8 cellular contexts compared by ENCODE assay signal in genomic region chr9:71911061-71911907, GRCh38. TPM values are rescaled to one million over a fixed set of nuclear protein-coding genes. Genes with fewer than 3 reads are reported as not detected.
A peak's percentile ranks its signal among the peaks of the same experiment; 100 is the strongest.
DNase-seq lines count a peak whose midpoint lies in the region; ATAC-seq, FAIRE-seq and TF ChIP-seq lines count a peak whose summit lies in the region.

ABHD17B (minus strand) TSS chr9:71911193; CDS start chr9:71875080, 36,113 bp downstream.
A gene with protein sequence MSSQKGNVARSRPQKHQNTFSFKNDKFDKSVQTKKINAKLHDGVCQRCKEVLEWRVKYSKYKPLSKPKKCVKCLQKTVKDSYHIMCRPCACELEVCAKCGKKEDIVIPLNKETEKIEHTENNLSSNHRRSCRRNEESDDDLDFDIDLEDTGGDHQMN (plus strand): TSS chr9:71911639. CDS start chr9:71911735, 96 bp downstream.

- WGBS in small intestine, 3 donors, result 0 to 1% (median 0%) methylated on average over 45 of the region's 45 CpGs

- peak within 1 kb of the TSS; percentile 89 for H3K4me3 ChIP-seq in AG04449 (ENCODE audit: low read depth, low read length)
- peak within 1 kb of the TSS; percentile 72 to 79 for H3K4me3 ChIP-seq in cardiac fibroblast (replicated peaks in 1 of 2; ENCODE audit: low read depth in 2 of 2, low read length in 2 of 2)
- peak within 1 kb of the TSS; percentile 89 to 93 for H3K4me3 ChIP-seq in small intestine (ENCODE audit: low read depth in 1 of 2, low read length in 2 of 2)

- H3K9me3 ChIP-seq in small intestine (ENCODE audit: control insufficient read depth, low read depth), result no peaks in the 10 kb centered on the region

- H3K27me3 Mint-ChIP-seq in WTC11 (ENCODE audit: low read depth), result no peaks in the 10 kb centered on the region

- no peaks in the 10 kb centered on the region for H3K9me3 Mint-ChIP-seq in WTC11

- peaks cover 58% of the 10 kb centered on the region for H3K4me1 Mint-ChIP-seq in WTC11

- POLR2A ChIA-PET in AG04449 (lab: Yijun Ruan, JAX), result interaction anchor here (0.6 to 1.8 kb wide), 15 partner anchors 9 to 113 kb away, joined by 3 to 15 read pairs (median 5); no protein-coding TSS in a partner anchor
- POLR2A ChIA-PET in WTC11 (lab: Charles Lee), result interaction anchor here (0.6 to 1.5 kb wide), 24 partner anchors 10 to 454 kb away, joined by 3 to 18 read pairs (median 3); partner anchors contain the start of gene ZFAND5

- peaks cover 3 to 6% of the 10 kb centered on the region in 2 donors for H3K4me1 ChIP-seq in small intestine (ENCODE audit: control insufficient read depth in 2 of 2, insufficient read depth in 1 of 2, low read depth in 1 of 2, low read length in 1 of 2)

- TF ChIP-seq CTCF in AG04449 (IDR thresholded peaks at IDR 0.05; ENCODE audit: insufficient read depth, low read length, missing control alignments), result no peak
- no peak for TF ChIP-seq CTCF in WTC11 (IDR thresholded peaks at IDR 0.05)
- no peak for TF ChIP-seq CTCF in cardiac fibroblast (IDR thresholded peaks at IDR 0.05; ENCODE audit: low read depth, low read length)

- H3K4me3 Mint-ChIP-seq in WTC11, result peak within 1 kb of the TSS; percentile 100

- H3K27me3 ChIP-seq in small intestine (ENCODE audit: control insufficient read depth in 2 of 2, insufficient read depth in 2 of 2, low read length in 2 of 2), result no peaks in the 10 kb centered on the region

- H3K27ac Mint-ChIP-seq in WTC11, result peak within 1 kb of the TSS; percentile 100

- no peaks in the 10 kb centered on the region for H3K36me3 ChIP-seq in small intestine (ENCODE audit: control insufficient read depth in 2 of 2, insufficient read depth in 2 of 2, low read length in 2 of 2)

- CTCF ChIA-PET in AG04449 (lab: Yijun Ruan, JAX), result interaction anchor here (1.1 to 1.5 kb wide), 5 partner anchors 15 to 113 kb away, joined by 3 to 5 read pairs (median 3); no protein-coding TSS in a partner anchor
- CTCF ChIA-PET in WTC11 (lab: Charles Lee), result interaction anchor here (0.6 to 2.1 kb wide), 10 partner anchors 10 to 424 kb away, joined by 3 to 12 read pairs (median 4); no protein-coding TSS in a partner anchor

- DNase-seq in AG04449 (ENCODE audit: low read depth, low spot score) (peak; percentile 97), NCI-H2227 treated with DMSO at 0.1 percent for 48 hours (lab: John Stamatoyannopoulos, UW) (peak; percentile 97), WTC11 (ENCODE audit: low spot score) (peak; percentile 100), cardiac fibroblast (ENCODE audit: low read depth in 2 of 2) (peak; percentile 99), iPS-NIHi11 (ENCODE audit: low spot score) (peak; percentile 96), small intestine (peak; percentile 100)

- ATAC-seq in GM18907 (IDR thresholded peaks at IDR 0.05; ENCODE audit: unreplicated experiment), result peak; percentile 95
- peak; percentile 94 for ATAC-seq in HG03159 (IDR thresholded peaks at IDR 0.05; ENCODE audit: unreplicated experiment)
- ATAC-seq in WTC11, result peak; percentile 95

- peak within 1 kb of the TSS; percentile 79 to 99 for H3K27ac ChIP-seq in small intestine (ENCODE audit: low read depth in 1 of 2, low read length in 1 of 2)

- peak; percentile 97 for FAIRE-seq in small intestine (lab: Jason Lieb, UNC)

- H3K36me3 Mint-ChIP-seq in WTC11, result peaks cover 5% of the 10 kb centered on the region

TF ChIP-seq in WTC11, 78 proteins besides CTCF, POLR2A, EP300 and RAD21 (continues in another document):
- peak; percentile 65; the same call in 1 of the 2 replicates for TF ChIP-seq FOXP1 (CRISPR knock-in tag; IDR thresholded peaks at IDR 0.05; ENCODE audit: borderline replicate concordance)
- TF ChIP-seq TCF7 (CRISPR knock-in tag; IDR thresholded peaks at IDR 0.05; ENCODE audit: low read depth), result no peak
- TF ChIP-seq NR2C2 (CRISPR knock-in tag; IDR thresholded peaks at IDR 0.05), result peak; percentile 89
- no peak for TF ChIP-seq KAT7 (CRISPR knock-in tag; IDR thresholded peaks at IDR 0.05; ENCODE audit: borderline replicate concordance)
- peak; percentile 51; the same call in 1 of the 2 replicates for TF ChIP-seq ZNF219 (CRISPR knock-in tag; IDR thresholded peaks at IDR 0.05; ENCODE audit: borderline replicate concordance)
- no peak for TF ChIP-seq IRF1 (CRISPR knock-in tag; IDR thresholded peaks at IDR 0.05)
- TF ChIP-seq ZNF396 (CRISPR knock-in tag; IDR thresholded peaks at IDR 0.05; ENCODE audit: borderline replicate concordance), result no peak
- peak; percentile 76 for TF ChIP-seq SP1 (CRISPR knock-in tag; conservative IDR thresholded peaks at IDR 0.05)
- TF ChIP-seq ZNF138 (CRISPR knock-in tag; conservative IDR thresholded peaks at IDR 0.05), result no peak
- TF ChIP-seq CREM (CRISPR knock-in tag; IDR thresholded peaks at IDR 0.05), result peak; percentile 71; the same call in 1 of the 2 replicates
- TF ChIP-seq, protein P1, sequence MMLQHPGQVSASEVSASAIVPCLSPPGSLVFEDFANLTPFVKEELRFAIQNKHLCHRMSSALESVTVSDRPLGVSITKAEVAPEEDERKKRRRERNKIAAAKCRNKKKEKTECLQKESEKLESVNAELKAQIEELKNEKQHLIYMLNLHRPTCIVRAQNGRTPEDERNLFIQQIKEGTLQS (CRISPR knock-in tag; conservative IDR thresholded peaks at IDR 0.05), result no peak
- no peak for TF ChIP-seq NR3C1 (CRISPR knock-in tag; conservative IDR thresholded peaks at IDR 0.05; ENCODE audit: low read depth)
- no peak for TF ChIP-seq ZNF121 (CRISPR knock-in tag; IDR thresholded peaks at IDR 0.05)
- TF ChIP-seq, protein P2, sequence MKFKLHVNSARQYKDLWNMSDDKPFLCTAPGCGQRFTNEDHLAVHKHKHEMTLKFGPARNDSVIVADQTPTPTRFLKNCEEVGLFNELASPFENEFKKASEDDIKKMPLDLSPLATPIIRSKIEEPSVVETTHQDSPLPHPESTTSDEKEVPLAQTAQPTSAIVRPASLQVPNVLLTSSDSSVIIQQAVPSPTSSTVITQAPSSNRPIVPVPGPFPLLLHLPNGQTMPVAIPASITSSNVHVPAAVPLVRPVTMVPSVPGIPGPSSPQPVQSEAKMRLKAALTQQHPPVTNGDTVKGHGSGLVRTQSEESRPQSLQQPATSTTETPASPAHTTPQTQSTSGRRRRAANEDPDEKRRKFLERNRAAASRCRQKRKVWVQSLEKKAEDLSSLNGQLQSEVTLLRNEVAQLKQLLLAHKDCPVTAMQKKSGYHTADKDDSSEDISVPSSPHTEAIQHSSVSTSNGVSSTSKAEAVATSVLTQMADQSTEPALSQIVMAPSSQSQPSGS (CRISPR knock-in tag; IDR thresholded peaks at IDR 0.05; ENCODE audit: borderline replicate concordance, low read depth), result no peak
- no peak for TF ChIP-seq GTF2I (CRISPR knock-in tag; conservative IDR thresholded peaks at IDR 0.05)
- TF ChIP-seq SMAD4 (CRISPR knock-in tag; IDR thresholded peaks at IDR 0.05), result no peak
- TF ChIP-seq MYBL2 (CRISPR knock-in tag; IDR thresholded peaks at IDR 0.05), result no peak
- TF ChIP-seq, protein P3, sequence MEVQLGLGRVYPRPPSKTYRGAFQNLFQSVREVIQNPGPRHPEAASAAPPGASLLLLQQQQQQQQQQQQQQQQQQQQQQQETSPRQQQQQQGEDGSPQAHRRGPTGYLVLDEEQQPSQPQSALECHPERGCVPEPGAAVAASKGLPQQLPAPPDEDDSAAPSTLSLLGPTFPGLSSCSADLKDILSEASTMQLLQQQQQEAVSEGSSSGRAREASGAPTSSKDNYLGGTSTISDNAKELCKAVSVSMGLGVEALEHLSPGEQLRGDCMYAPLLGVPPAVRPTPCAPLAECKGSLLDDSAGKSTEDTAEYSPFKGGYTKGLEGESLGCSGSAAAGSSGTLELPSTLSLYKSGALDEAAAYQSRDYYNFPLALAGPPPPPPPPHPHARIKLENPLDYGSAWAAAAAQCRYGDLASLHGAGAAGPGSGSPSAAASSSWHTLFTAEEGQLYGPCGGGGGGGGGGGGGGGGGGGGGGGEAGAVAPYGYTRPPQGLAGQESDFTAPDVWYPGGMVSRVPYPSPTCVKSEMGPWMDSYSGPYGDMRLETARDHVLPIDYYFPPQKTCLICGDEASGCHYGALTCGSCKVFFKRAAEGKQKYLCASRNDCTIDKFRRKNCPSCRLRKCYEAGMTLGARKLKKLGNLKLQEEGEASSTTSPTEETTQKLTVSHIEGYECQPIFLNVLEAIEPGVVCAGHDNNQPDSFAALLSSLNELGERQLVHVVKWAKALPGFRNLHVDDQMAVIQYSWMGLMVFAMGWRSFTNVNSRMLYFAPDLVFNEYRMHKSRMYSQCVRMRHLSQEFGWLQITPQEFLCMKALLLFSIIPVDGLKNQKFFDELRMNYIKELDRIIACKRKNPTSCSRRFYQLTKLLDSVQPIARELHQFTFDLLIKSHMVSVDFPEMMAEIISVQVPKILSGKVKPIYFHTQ (CRISPR knock-in tag; IDR thresholded peaks at IDR 0.05), result no peak
- 0 out of 2 replicates have a peak, but pooled peaks have one; percentile 63 for TF ChIP-seq JUN (CRISPR knock-in tag; IDR thresholded peaks at IDR 0.05)
- TF ChIP-seq ATF1 (CRISPR knock-in tag; IDR thresholded peaks at IDR 0.05), result no peak; the same call in 1 of the 2 replicates
- TF ChIP-seq CBFB (CRISPR knock-in tag; IDR thresholded peaks at IDR 0.05; ENCODE audit: low read depth), result no peak
- TF ChIP-seq NR1H2 (CRISPR knock-in tag; IDR thresholded peaks at IDR 0.05), result no peak
- no peak for TF ChIP-seq E2F1 (CRISPR knock-in tag; IDR thresholded peaks at IDR 0.05)

RNA-seq across cellular contexts. Expression of gene ABHD17B, which starts in this region (rescaled TPM):
- 55.0 to 59.9 TPM (median 56.6 TPM) in 3 replicates for total RNA-seq in WTC11 (2021)
- polyA plus RNA-seq in small intestine, result 10 to 100 TPM; 12.5 to 28.0 (median 21.9) TPM

RNA-seq across cellular contexts. Expression of the second gene that starts in this region (rescaled TPM):
- 13.2 to 20.2 TPM (median 15.2 TPM) in 3 replicates for total RNA-seq in WTC11 (2021)
- polyA plus RNA-seq in small intestine, result 10 to 100 TPM; 14.1 to 35.7 (median 22.1) TPM

Comparison
In these comparisons a context has a peak if more than half of its experiments do, and no peak if none do; other contexts are left out.
1. Peak in every context shown above with its lines: DNase-seq, ATAC-seq, H3K4me3 ChIP-seq and H3K27ac ChIP-seq.